ENCODE assay signal across 11 cellular contexts in the genomic region with DNA sequence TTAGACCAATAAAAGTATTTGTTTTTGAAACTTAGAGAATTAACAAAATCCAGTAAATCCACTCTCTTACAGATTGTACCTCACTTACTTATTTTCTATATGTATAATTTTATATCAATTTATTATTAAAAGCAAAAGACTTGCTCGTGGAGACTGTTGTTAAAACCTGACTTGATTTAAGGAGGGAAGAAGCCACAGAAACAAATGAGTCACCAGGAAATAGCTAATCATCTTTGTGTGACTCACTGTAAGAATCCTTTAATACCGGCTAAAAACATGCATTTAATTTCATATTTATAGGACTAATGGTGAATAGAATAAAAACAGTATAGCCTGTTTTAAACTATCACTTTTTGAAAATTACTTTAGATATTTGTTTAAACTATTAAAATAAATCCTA. TPM values are rescaled to one million over a fixed set of nuclear protein-coding genes. Genes with fewer than 3 reads are reported as not detected.
DNase-seq lines count a peak whose midpoint lies in the region; ATAC-seq and TF ChIP-seq lines count a peak whose summit lies in the region.
"Had no signal": no experiment of that assay in that cellular context is flagged by ENCODE, and none has a peak within 500 bp of the region (broad histone marks: within the 10 kb centered on the region; RNA-seq: fewer than 3 reads in every experiment).

No MANE protein-coding gene starts in this region.

- peak in 1 of 2 donors; percentile 38 for DNase-seq in foreskin keratinocyte
- no peak for DNase-seq in KG1 (lab: John Stamatoyannopoulos, UW)
- no peak for DNase-seq in NCI-H128 (lab: John Stamatoyannopoulos, UW; ENCODE audit: unreplicated experiment)
- DNase-seq: left colon, trophoblast cell, WERI-Rb-1 had no signal

- H3K4me2 ChIP-seq in KMS-11 = peak overlapping the region; percentile 63

- H3K79me2 ChIP-seq in ACC112 (ENCODE audit: control insufficient read depth, insufficient read depth, low read length, unreplicated experiment) = no peaks in the 10 kb centered on the region
- no peaks in the 10 kb centered on the region for H3K79me2 ChIP-seq in KMS-11 (ENCODE audit: insufficient read depth, low read depth)

- H3K4me3 ChIP-seq in ACC112 (ENCODE audit: low read depth, low read length) (no peak overlapping the region), KMS-11 (IDR thresholded peaks at IDR 0.05; ENCODE audit: insufficient read depth, low read depth, low read length) (no peak overlapping the region)

- H3K27me3 ChIP-seq in ACC112 (ENCODE audit: insufficient read depth, low read length) = no peaks in the 10 kb centered on the region
- no peaks in the 10 kb centered on the region for H3K27me3 ChIP-seq in KMS-11 (ENCODE audit: insufficient read depth, low read depth)
- no peaks in the 10 kb centered on the region for H3K27me3 ChIP-seq in foreskin keratinocyte

- H2AFZ ChIP-seq in ACC112 (ENCODE audit: low read length, unreplicated experiment) (no peak overlapping the region), KMS-11 (ENCODE audit: low read depth) (peak overlapping the region; percentile 34; the same call in 1 of the 2 replicates)

- H3K4me1 ChIP-seq in ACC112 (ENCODE audit: control insufficient read depth, insufficient read depth, low read length, unreplicated experiment) = peaks cover 11% of the 10 kb centered on the region
- H3K4me1 ChIP-seq in KMS-11 (ENCODE audit: low read depth, poor library complexity, severe bottlenecking) = peaks cover 70% of the 10 kb centered on the region
- no peaks in the 10 kb centered on the region for H3K4me1 ChIP-seq in foreskin keratinocyte

- TF ChIP-seq CTCF in KMS-11 (conservative IDR thresholded peaks at IDR 0.05; ENCODE audit: low read depth, low read length) (no peak), foreskin keratinocyte (conservative IDR thresholded peaks at IDR 0.05) (no peak)

- ATAC-seq in SK-N-SH treated with all-trans-retinoic acid at 6 μM for 48 hours (peak; percentile 96), foreskin keratinocyte (peak; percentile 82), HG02938 (IDR thresholded peaks at IDR 0.05; ENCODE audit: unreplicated experiment) (no peak), GM18909 (IDR thresholded peaks at IDR 0.05; ENCODE audit: poor library complexity, unreplicated experiment) (no peak)
- ATAC-seq: left colon had no signal

- H3K9ac ChIP-seq in KMS-11 = 0 out of 2 replicates have a peak overlapping the region, but pooled peaks have one; percentile 22

- H3K27ac ChIP-seq in ACC112 (ENCODE audit: low read depth, low read length) = peak overlapping the region; percentile 80
- H3K27ac ChIP-seq in KMS-11 = peak overlapping the region; percentile 51
- H3K27ac ChIP-seq in foreskin keratinocyte = no peak overlapping the region
- H3K27ac ChIP-seq: WERI-Rb-1 had no signal

- H3K36me3 ChIP-seq in ACC112 (ENCODE audit: insufficient read depth, low read length) = no peaks in the 10 kb centered on the region
- H3K36me3 ChIP-seq in KMS-11 (ENCODE audit: insufficient read depth) = no peaks in the 10 kb centered on the region
- H3K36me3 ChIP-seq: WERI-Rb-1 had no signal

- no peaks in the 10 kb centered on the region for H4K20me1 ChIP-seq in KMS-11 (ENCODE audit: insufficient read depth)

TF ChIP-seq in SK-N-SH treated with all-trans-retinoic acid at 6 μM for 48 hours, 23 proteins besides CTCF, POLR2A, EP300 and RAD21:
- TF ChIP-seq CSDC2 (CRISPR knock-in tag; IDR thresholded peaks at IDR 0.05) (no peak), PPARA (CRISPR knock-in tag; IDR thresholded peaks at IDR 0.05; ENCODE audit: borderline replicate concordance) (no peak), ZC3H10 (CRISPR knock-in tag; IDR thresholded peaks at IDR 0.05) (no peak), GLIS3 (CRISPR knock-in tag; IDR thresholded peaks at IDR 0.05) (no peak), RARB (CRISPR knock-in tag; IDR thresholded peaks at IDR 0.05) (no peak), PATZ1 (CRISPR knock-in tag; IDR thresholded peaks at IDR 0.05; ENCODE audit: borderline replicate concordance) (no peak), ESRRG (CRISPR knock-in tag; IDR thresholded peaks at IDR 0.05) (no peak)
- TF ChIP-seq, protein P1, sequence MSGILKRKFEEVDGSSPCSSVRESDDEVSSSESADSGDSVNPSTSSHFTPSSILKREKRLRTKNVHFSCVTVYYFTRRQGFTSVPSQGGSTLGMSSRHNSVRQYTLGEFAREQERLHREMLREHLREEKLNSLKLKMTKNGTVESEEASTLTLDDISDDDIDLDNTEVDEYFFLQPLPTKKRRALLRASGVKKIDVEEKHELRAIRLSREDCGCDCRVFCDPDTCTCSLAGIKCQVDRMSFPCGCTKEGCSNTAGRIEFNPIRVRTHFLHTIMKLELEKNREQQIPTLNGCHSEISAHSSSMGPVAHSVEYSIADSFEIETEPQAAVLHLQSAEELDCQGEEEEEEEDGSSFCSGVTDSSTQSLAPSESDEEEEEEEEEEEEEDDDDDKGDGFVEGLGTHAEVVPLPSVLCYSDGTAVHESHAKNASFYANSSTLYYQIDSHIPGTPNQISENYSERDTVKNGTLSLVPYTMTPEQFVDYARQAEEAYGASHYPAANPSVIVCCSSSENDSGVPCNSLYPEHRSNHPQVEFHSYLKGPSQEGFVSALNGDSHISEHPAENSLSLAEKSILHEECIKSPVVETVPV (CRISPR knock-in tag; IDR thresholded peaks at IDR 0.05) = no peak
TF ChIP-seq in SK-N-SH treated with all-trans-retinoic acid at 6 μM for 48 hours: peak in this region for 0.

RNA-seq across cellular contexts. Expression of gene UBE2NL, which starts 29.9 kb away (rescaled TPM):
- total RNA-seq in foreskin keratinocyte = not detected in 2 replicates
- polyA plus RNA-seq in foreskin keratinocyte = not detected in 2 replicates
- total RNA-seq: left colon had no signal

Comparison
In these comparisons a context has a peak if more than half of its experiments do, and no peak if none do; other contexts are left out.
1. ATAC-seq: peak in SK-N-SH treated with all-trans-retinoic acid at 6 μM for 48 hours (single experiment) and foreskin keratinocyte (single experiment); none in HG02938 (single experiment) and GM18909 (single experiment).